ENCODE assay signal across 18 cellular contexts in the genomic region with DNA sequence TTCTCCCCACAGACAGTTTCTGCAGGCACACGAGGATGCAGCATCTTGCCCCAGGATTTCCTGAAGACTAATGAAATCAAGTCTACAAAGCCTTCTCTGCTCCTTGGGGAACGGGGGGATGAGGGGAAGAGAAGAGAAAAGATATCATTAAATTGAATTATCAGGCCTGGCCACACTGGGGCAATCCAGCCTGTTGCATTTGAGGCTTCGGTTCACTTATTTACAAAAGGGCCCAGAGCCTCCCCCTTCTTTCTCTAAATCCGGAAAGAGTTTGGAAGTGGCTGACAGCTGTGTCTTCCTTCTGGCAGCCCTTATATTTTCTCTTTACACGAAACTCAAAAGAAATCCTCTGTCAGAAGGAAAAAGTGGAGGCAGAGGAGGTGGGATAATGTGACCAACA.
"Had no signal": no experiment of that assay in that cellular context is flagged by ENCODE, and none has a peak within 500 bp of the region (broad histone marks: within the 10 kb centered on the region; RNA-seq: fewer than 3 reads in every experiment).

No MANE protein-coding gene starts in this region.

- H3K36me3 Mint-ChIP-seq: natural killer cell treated with Interleukin-12 subunit alpha and Interleukin-12 subunit beta and Interleukin-15 and Interleukin-18, amount 100 ng/mL, for 72 hours had no signal

- H3K4me1 ChIP-seq: esophagus squamous epithelium, right atrium auricular region, tibial nerve had no signal

- H3K27ac ChIP-seq: esophagus squamous epithelium, hepatocyte, right atrium auricular region, tibial nerve had no signal

- H3K4me2 ChIP-seq: hepatocyte had no signal

- H3K9me3 Mint-ChIP-seq: natural killer cell treated with Interleukin-12 subunit alpha and Interleukin-12 subunit beta and Interleukin-15 and Interleukin-18, amount 100 ng/mL, for 72 hours had no signal

- H3K9me3 ChIP-seq: esophagus squamous epithelium, right atrium auricular region, tibial nerve had no signal

- DNase-seq: cerebellar nuclear complex; esophagus squamous epithelium; foreskin fibroblast; head of caudate nucleus; kidney; left cardiac atrium; left ventricle myocardium superior; mesenchymal stem cell; midbrain; small intestine; stimulated activated CD4-positive, alpha-beta T cell treated with anti-CD3 and anti-CD28 coated beads, Interleukin-12 subunit alpha, Interleukin-12 subunit beta, amount 100 ng/mL, for 4 hours; stimulated activated naive CD4-positive, alpha-beta T cell treated with Interleukin-2 at 50 U/mL for 16 hours had no signal

- ATAC-seq: left cardiac atrium; left ventricle myocardium superior; natural killer cell treated with Interleukin-12 subunit alpha and Interleukin-12 subunit beta and Interleukin-15 and Interleukin-18, amount 100 ng/mL, for 72 hours had no signal

- H3K27me3 ChIP-seq: hepatocyte, right atrium auricular region, tibial nerve had no signal

- H3K27me3 Mint-ChIP-seq: dendritic cell treated with granulocyte-macrophage colony-stimulating factor and Interleukin-4, amounts not matched to agents 40 ng/mL and 50 ng/mL, for 4 days had no signal

- H3K36me3 ChIP-seq: esophagus squamous epithelium, right atrium auricular region, tibial nerve had no signal

- H3K4me3 ChIP-seq: esophagus squamous epithelium, hepatocyte, lung, right atrium auricular region, tibial nerve had no signal

- H3K4me3 Mint-ChIP-seq: dendritic cell treated with granulocyte-macrophage colony-stimulating factor and Interleukin-4, amounts not matched to agents 40 ng/mL and 50 ng/mL, for 4 days; natural killer cell treated with Interleukin-12 subunit alpha and Interleukin-12 subunit beta and Interleukin-15 and Interleukin-18, amount 100 ng/mL, for 72 hours had no signal

- H3K27ac Mint-ChIP-seq: dendritic cell treated with granulocyte-macrophage colony-stimulating factor and Interleukin-4, amounts not matched to agents 40 ng/mL and 50 ng/mL, for 4 days; natural killer cell treated with Interleukin-12 subunit alpha and Interleukin-12 subunit beta and Interleukin-15 and Interleukin-18, amount 100 ng/mL, for 72 hours had no signal
